ENCODE assay signal across 18 cellular contexts in the genomic region with DNA sequence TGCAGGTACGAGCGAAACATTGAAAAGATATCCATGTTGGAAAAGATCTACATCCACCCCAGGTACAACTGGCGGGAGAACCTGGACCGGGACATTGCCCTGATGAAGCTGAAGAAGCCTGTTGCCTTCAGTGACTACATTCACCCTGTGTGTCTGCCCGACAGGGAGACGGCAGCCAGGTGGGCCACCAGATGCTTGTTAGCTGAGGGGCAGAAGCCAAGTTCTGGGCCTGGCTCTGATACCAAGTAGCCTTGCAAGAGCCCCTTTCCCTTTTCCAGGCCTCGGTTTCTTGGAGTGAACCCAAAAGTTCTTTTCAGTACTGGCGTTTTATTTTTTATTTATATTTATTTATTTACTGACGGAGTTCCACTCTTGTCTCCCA. TPM values are rescaled to one million over a fixed set of nuclear protein-coding genes. Genes with fewer than 3 reads are reported as not detected.
A peak's percentile ranks its signal among the peaks of the same experiment; 100 is the strongest.
DNase-seq lines count a peak whose midpoint lies in the region; ATAC-seq, FAIRE-seq and TF ChIP-seq lines count a peak whose summit lies in the region.
"Had no signal": no experiment of that assay in that cellular context is flagged by ENCODE, and none has a peak within 500 bp of the region (broad histone marks: within the 10 kb centered on the region; RNA-seq: fewer than 3 reads in every experiment).

No MANE protein-coding gene starts in this region.

- WGBS in H1 (ENCODE audit: extremely low coverage in 1 of 2, insufficient coverage in 1 of 2, insufficient read length in 1 of 2, insufficient replicate concordance in 2 of 2, low coverage in 1 of 2, low lambda C conversion rate in 2 of 2, missing lambda C conversion rate in 1 of 2), 2 experiments = 90% methylated on average over 9 of the region's 9 CpGs; no CpG with 5 or more reads in 1 of the 2 experiments
- 96% methylated on average over 7 of the region's 9 CpGs for WGBS in mesenchymal stem cell
- WGBS in aorta, 2 donors = 82 to 84% methylated on average over 9 of the region's 9 CpGs

- H3K36me3 ChIP-seq in H1 (ENCODE audit: control insufficient read depth in 2 of 4, insufficient read depth in 4 of 4, low read length in 3 of 4) (no peaks in the 10 kb centered on the region), mesenchymal stem cell (ENCODE audit: control insufficient read depth in 1 of 2, insufficient read depth in 2 of 2, low read depth in 1 of 2, low read length in 2 of 2) (no peaks in the 10 kb centered on the region), aorta (ENCODE audit: control insufficient read depth in 1 of 2, insufficient read depth in 2 of 2, low read length in 1 of 2) (no peaks in the 10 kb centered on the region)
- H3K36me3 ChIP-seq: BE2C had no signal

- no peak overlapping the region for H2BK15ac ChIP-seq in H1 (ENCODE audit: low read length)
- no peak overlapping the region for H2BK15ac ChIP-seq in mesenchymal stem cell (ENCODE audit: low read depth, poor library complexity, severe bottlenecking)

- H2AFZ ChIP-seq in H1 (ENCODE audit: low read length) = no peak overlapping the region
- H2AFZ ChIP-seq in mesenchymal stem cell (ENCODE audit: low read depth, low read length) = no peak overlapping the region

- no peak overlapping the region for H3K4me3 Mint-ChIP-seq in T-helper 17 cell
- H3K4me3 Mint-ChIP-seq: CD4-positive, CD25-positive, alpha-beta regulatory T cell; CD8-positive, alpha-beta memory T cell; H9 had no signal

- H2AK5ac ChIP-seq in H1 (ENCODE audit: low read depth, low read length) (no peak overlapping the region), mesenchymal stem cell (ENCODE audit: low read length, severe bottlenecking) (no peak overlapping the region)

- no peak overlapping the region for H3K56ac ChIP-seq in H1 (replicated peaks; ENCODE audit: insufficient read length, low read depth, low read length)

- H3K4me1 Mint-ChIP-seq in T-helper 17 cell = peaks cover 2% of the 10 kb centered on the region
- H3K4me1 Mint-ChIP-seq: CD4-positive, CD25-positive, alpha-beta regulatory T cell; CD8-positive, alpha-beta memory T cell had no signal

- no peaks in the 10 kb centered on the region for H3K79me2 ChIP-seq in H1 (ENCODE audit: control insufficient read depth in 1 of 2, insufficient read depth in 2 of 2, low read length in 2 of 2)

- peak overlapping the region; percentile 11 for H3K27ac Mint-ChIP-seq in T-helper 17 cell
- H3K27ac Mint-ChIP-seq: CD4-positive, CD25-positive, alpha-beta regulatory T cell; CD8-positive, alpha-beta memory T cell had no signal

- no peaks in the 10 kb centered on the region for H3K23me2 ChIP-seq in H1 (ENCODE audit: low read depth, low read length)

- H3K27ac ChIP-seq in H1 (ENCODE audit: low read depth, low read length) (no peak overlapping the region), mesenchymal stem cell (ENCODE audit: low read length, poor library complexity, severe bottlenecking) (no peak overlapping the region), aorta (ENCODE audit: low read depth in 1 of 2, low read length in 2 of 2) (no peak overlapping the region)

- H3K4me3 ChIP-seq in H1 (ENCODE audit: extremely low read depth in 1 of 4, insufficient read depth in 2 of 4, low read depth in 3 of 4, low read length in 4 of 4) (no peak overlapping the region), mesenchymal stem cell (ENCODE audit: insufficient read depth in 1 of 2, low read depth in 1 of 2, low read length in 2 of 2) (no peak overlapping the region), aorta (ENCODE audit: low read length in 2 of 2) (no peak overlapping the region)

- no peak overlapping the region for H2BK12ac ChIP-seq in H1 (ENCODE audit: low read depth, low read length)
- no peak overlapping the region for H2BK12ac ChIP-seq in mesenchymal stem cell (ENCODE audit: low read length in 2 of 2)

- H3K9me3 ChIP-seq in T-helper 17 cell (ENCODE audit: control insufficient read depth, low read length, poor library complexity, severe bottlenecking) (no peaks in the 10 kb centered on the region), H1 (ENCODE audit: insufficient read depth in 2 of 2, low read depth in 1 of 2, low read length in 1 of 2) (no peaks in the 10 kb centered on the region), mesenchymal stem cell (ENCODE audit: control insufficient read depth, low read length) (no peaks in the 10 kb centered on the region), aorta (ENCODE audit: control insufficient read depth, low read length) (no peaks in the 10 kb centered on the region)
- H3K9me3 ChIP-seq: BE2C, Caco-2 had no signal

- TF ChIP-seq EP300 in H1 (IDR thresholded peaks at IDR 0.05; ENCODE audit: borderline replicate concordance in 1 of 2, low read depth in 2 of 2, low read length in 2 of 2) = no peak

- H4K5ac ChIP-seq in H1 (ENCODE audit: insufficient read length, low read depth, low read length) = no peak overlapping the region

- H2BK120ac ChIP-seq in H1 (replicated peaks; ENCODE audit: low read depth, low read length) (no peak overlapping the region), mesenchymal stem cell (ENCODE audit: low read depth, low read length) (no peak overlapping the region)

- H4K8ac ChIP-seq in H1 (ENCODE audit: extremely low read depth, insufficient read depth, low read length) (peak overlapping the region; percentile 82), mesenchymal stem cell (ENCODE audit: low read length) (peak overlapping the region; percentile 27)

- H3K27me3 Mint-ChIP-seq in T-helper 17 cell = no peaks in the 10 kb centered on the region
- H3K27me3 Mint-ChIP-seq: CD4-positive, CD25-positive, alpha-beta regulatory T cell; CD8-positive, alpha-beta memory T cell had no signal

- no peak for ATAC-seq in T-helper 17 cell
- no peak for ATAC-seq in aorta (ENCODE audit: low FRiP score)
- no peak for ATAC-seq in HG02938 (IDR thresholded peaks at IDR 0.05; ENCODE audit: unreplicated experiment)

- H4K20me1 ChIP-seq in H1 (replicated peaks in 1 of 2; ENCODE audit: control insufficient read depth in 1 of 2, insufficient read depth in 2 of 2, low read length in 2 of 2) = no peaks in the 10 kb centered on the region

- FAIRE-seq in H1 (lab: Jason Lieb, UNC) (no peak), frontal cortex (lab: Jason Lieb, UNC) (no peak)
- FAIRE-seq: A204.1, D721Med had no signal

- no peak overlapping the region for H3K4me2 ChIP-seq in H1 (ENCODE audit: insufficient read depth in 1 of 2, low read depth in 2 of 2, low read length in 2 of 2)
- no peak overlapping the region for H3K4me2 ChIP-seq in mesenchymal stem cell (ENCODE audit: low read length, poor library complexity, severe bottlenecking)

- peaks cover 0 to 3% (median under 1%) of the 10 kb centered on the region in 4 experiments; a peak in 2 of 7 replicates for H3K4me1 ChIP-seq in H1 (replicated peaks in 1 of 4; ENCODE audit: control insufficient read depth in 3 of 4, insufficient read depth in 4 of 4, low read length in 3 of 4)
- H3K4me1 ChIP-seq in mesenchymal stem cell (ENCODE audit: control insufficient read depth, insufficient read depth, low read depth, low read length) = peaks cover 13% of the 10 kb centered on the region
- no peaks in the 10 kb centered on the region for H3K4me1 ChIP-seq in aorta (ENCODE audit: control insufficient read depth in 1 of 2, insufficient read depth in 2 of 2, low read length in 2 of 2)
- H3K4me1 ChIP-seq: BE2C, Caco-2 had no signal

- H3K14ac ChIP-seq in H1 (ENCODE audit: insufficient read length) (no peak overlapping the region), mesenchymal stem cell (ENCODE audit: low read length in 2 of 2) (no peak overlapping the region)

- CTCF ChIA-PET in H1 (lab: Charles Lee; ENCODE audit: partially characterized antibody) = interaction anchor here (2.0 kb wide), 1 partner anchor 51 kb away, joined by 7 read pairs; no protein-coding TSS in a partner anchor

- H3K36me3 Mint-ChIP-seq in T-helper 17 cell (ENCODE audit: low read depth) = no peaks in the 10 kb centered on the region
- H3K36me3 Mint-ChIP-seq: CD4-positive, CD25-positive, alpha-beta regulatory T cell; CD8-positive, alpha-beta memory T cell had no signal

- H3K23ac ChIP-seq in H1 (ENCODE audit: insufficient read length) = no peak overlapping the region
- H3K23ac ChIP-seq in mesenchymal stem cell (ENCODE audit: low read length in 2 of 2) = no peak overlapping the region

- intact Hi-C loops in aorta (cut with DNase I) = no loop called here

- TF ChIP-seq POLR2A in H1 (IDR thresholded peaks at IDR 0.05; ENCODE audit: control extremely low read depth in 1 of 2, low read depth in 2 of 2, low read length in 2 of 2) = no peak

- no peak overlapping the region for H4K91ac ChIP-seq in H1 (replicated peaks; ENCODE audit: insufficient read length, low read length)
- H4K91ac ChIP-seq in mesenchymal stem cell (ENCODE audit: low read length) = no peak overlapping the region

- no peak overlapping the region for H3K4ac ChIP-seq in H1 (replicated peaks; ENCODE audit: insufficient read length, low read depth, low read length)
- H3K4ac ChIP-seq in mesenchymal stem cell (ENCODE audit: low read depth in 1 of 2, low read length in 2 of 2) = no peak overlapping the region

- no peak for TF ChIP-seq CTCF in H1 (IDR thresholded peaks at IDR 0.05; ENCODE audit: control extremely low read depth in 1 of 3, insufficient read depth in 1 of 3, low read depth in 1 of 3, low read length in 3 of 3)

- H3K9ac ChIP-seq in H1 (replicated peaks in 1 of 4; ENCODE audit: extremely low read depth in 1 of 4, low read depth in 3 of 4, low read length in 3 of 4) (no peak overlapping the region; a peak in 2 of 7 replicates), mesenchymal stem cell (ENCODE audit: low read length) (no peak overlapping the region)

- no peak overlapping the region for H3K18ac ChIP-seq in H1 (ENCODE audit: extremely low read depth, low read length)
- no peak overlapping the region for H3K18ac ChIP-seq in mesenchymal stem cell (ENCODE audit: low read depth in 1 of 2, low read length in 2 of 2)

- TF ChIP-seq RAD21 in H1 (IDR thresholded peaks at IDR 0.05 in 1 of 2, conservative IDR thresholded peaks at IDR 0.05 in 1 of 2; ENCODE audit: low read depth in 2 of 2, low read length in 2 of 2) = no peak

- H2BK20ac ChIP-seq in H1 (ENCODE audit: low read length) = no peak overlapping the region

- H3K27me3 ChIP-seq in H1 (replicated peaks in 1 of 4; ENCODE audit: control insufficient read depth in 3 of 4, extremely low read depth in 1 of 4, insufficient read depth in 3 of 4, low read length in 3 of 4) (no peaks in the 10 kb centered on the region), mesenchymal stem cell (ENCODE audit: control insufficient read depth in 1 of 2, insufficient read depth in 1 of 2, low read length in 2 of 2) (no peaks in the 10 kb centered on the region), aorta (ENCODE audit: control insufficient read depth in 1 of 2, insufficient read depth in 2 of 2, low read length in 1 of 2) (no peaks in the 10 kb centered on the region)
- H3K27me3 ChIP-seq: BE2C had no signal

- POLR2A ChIA-PET in H1 (lab: Charles Lee; ENCODE audit: partially characterized antibody) = no interaction called here

- H3K79me1 ChIP-seq in H1 (ENCODE audit: low read depth, low read length) (no peaks in the 10 kb centered on the region), mesenchymal stem cell (replicated peaks; ENCODE audit: low read length, poor library complexity, severe bottlenecking) (no peaks in the 10 kb centered on the region)

- no peak overlapping the region for H2BK5ac ChIP-seq in H1 (ENCODE audit: low read depth, low read length)
- no peak overlapping the region for H2BK5ac ChIP-seq in mesenchymal stem cell (ENCODE audit: low read depth, low read length, poor library complexity, severe bottlenecking)

- DNase-seq in T-helper 17 cell (no peak), H1 (ENCODE audit: low read depth in 1 of 2, low spot score in 2 of 2) (no peak), mesenchymal stem cell (no peak), aorta (peak; percentile 21 to 53), frontal cortex (ENCODE audit: low spot score in 2 of 2) (no peak)
- DNase-seq: ACHN; BE2C; C1 segment of cervical spinal cord; Caco-2; CD4-positive, CD25-positive, alpha-beta regulatory T cell; CD8-positive, alpha-beta memory T cell; DMS79 treated with DMSO at 0.1 percent for 48 hours; GF-D8; GOT3; H9 had no signal

RNA-seq across cellular contexts. Expression of a gene that starts 9.6 kb away (rescaled TPM):
- total RNA-seq in T-helper 17 cell (not detected), aorta (under 1 TPM in 1 of 2 donors, not detected in 1; 0.19 TPM), frontal cortex (not detected)
- total RNA-seq in H1 (2021; fragmentation: NEBNext Ultra II Directional; extraction: Animal tissue kit (Norgen Biotek cat#: 25700)) = not detected in 2 replicates
- polyA plus RNA-seq in H1 (2011; rRNA removed) (0.11 and 0.25 TPM in 2 replicates), aorta (under 1 TPM in 1 of 2 donors, not detected in 1; 0.72 TPM)
- polyA plus RNA-seq in H1 (2011; cell fraction: cytosol; rRNA removed) = 0.25 TPM
- 0.74 TPM for polyA plus RNA-seq in H1 (2011; cell fraction: nucleus; rRNA removed)
- 0.13 to 0.25 TPM (median 0.19 TPM) in 3 of 4 replicates, not detected in the other for polyA plus RNA-seq in H1 (2012, experiment 1 of 2)
- polyA plus RNA-seq in H1 (2012, experiment 2 of 2) = 0.13 TPM
- polyA plus RNA-seq in H1 (2013, experiment 1 of 2) = 0.02 TPM
- polyA plus RNA-seq in H1 (2013, experiment 2 of 2) = 0.06 TPM
- polyA minus RNA-seq in H1 (2011; rRNA and poly(A)+ RNA removed) = 0.28 TPM in 1 of 2 replicates, not detected in the other
- polyA minus RNA-seq in H1 (2011; cell fraction: cytosol; rRNA and poly(A)+ RNA removed) = not detected
- polyA minus RNA-seq in H1 (2011; cell fraction: nucleus; rRNA and poly(A)+ RNA removed) = not detected
- polyA plus RNA-seq in mesenchymal stem cell (2013, experiment 1 of 2) = not detected
- polyA plus RNA-seq in mesenchymal stem cell (2013, experiment 2 of 2) = not detected
- total RNA-seq: CD4-positive, CD25-positive, alpha-beta regulatory T cell; CD8-positive, alpha-beta memory T cell; H9 had no signal
- polyA plus RNA-seq: CD4-positive, CD25-positive, alpha-beta regulatory T cell; CD8-positive, alpha-beta memory T cell had no signal

RNA-seq across cellular contexts. Expression of a gene that starts 27.8 kb away (rescaled TPM):
- total RNA-seq in T-helper 17 cell = 10 to 100 TPM; 11.0 to 14.7 TPM
- 10.7 and 11.0 TPM in 2 replicates for total RNA-seq in H1 (2021; fragmentation: NEBNext Ultra II Directional; extraction: Animal tissue kit (Norgen Biotek cat#: 25700))
- polyA plus RNA-seq in H1 (2011; rRNA removed) = 11.0 and 16.9 TPM in 2 replicates
- 10.9 TPM for polyA plus RNA-seq in H1 (2011; cell fraction: cytosol; rRNA removed)
- 15.5 TPM for polyA plus RNA-seq in H1 (2011; cell fraction: nucleus; rRNA removed)
- 6.9 to 10.3 TPM (median 9.8 TPM) in 4 replicates for polyA plus RNA-seq in H1 (2012, experiment 1 of 2)
- polyA plus RNA-seq in H1 (2012, experiment 2 of 2) = 10.6 TPM
- polyA plus RNA-seq in H1 (2013, experiment 1 of 2) = 6.4 TPM
- 5.3 TPM for polyA plus RNA-seq in H1 (2013, experiment 2 of 2)
- 6.8 and 9.3 TPM in 2 replicates for polyA minus RNA-seq in H1 (2011; rRNA and poly(A)+ RNA removed)
- 12.5 TPM for polyA minus RNA-seq in H1 (2011; cell fraction: cytosol; rRNA and poly(A)+ RNA removed)
- polyA minus RNA-seq in H1 (2011; cell fraction: nucleus; rRNA and poly(A)+ RNA removed) = 14.9 TPM
- 5.9 TPM for polyA plus RNA-seq in mesenchymal stem cell (2013, experiment 1 of 2)
- 5.5 TPM for polyA plus RNA-seq in mesenchymal stem cell (2013, experiment 2 of 2)
- 1 to 10 TPM; 9.8 to 9.9 TPM for total RNA-seq in aorta
- polyA plus RNA-seq in aorta = 10 to 100 TPM in 1 of 2 donors, 1 to 10 TPM in 1; 3.0 to 13.3 TPM
- total RNA-seq in frontal cortex = 4.5 TPM

RNA-seq across cellular contexts. Expression of a gene that starts 28.2 kb away (rescaled TPM):
- total RNA-seq in T-helper 17 cell (10 to 100 TPM; 58.0 to 65.9 TPM), aorta (100 to 1,000 TPM; 173 to 185 TPM), frontal cortex (13.5 TPM)
- 58.8 and 63.3 TPM in 2 replicates for total RNA-seq in H1 (2021; fragmentation: NEBNext Ultra II Directional; extraction: Animal tissue kit (Norgen Biotek cat#: 25700))
- polyA plus RNA-seq in H1 (2011; rRNA removed) (28.6 and 42.8 TPM in 2 replicates), aorta (10 to 100 TPM; 27.8 to 74.1 TPM)
- 16.2 TPM for polyA plus RNA-seq in H1 (2011; cell fraction: cytosol; rRNA removed)
- polyA plus RNA-seq in H1 (2011; cell fraction: nucleus; rRNA removed) = 26.4 TPM
- polyA plus RNA-seq in H1 (2012, experiment 1 of 2) = 38.9 to 44.5 TPM (median 42.1 TPM) in 4 replicates
- polyA plus RNA-seq in H1 (2012, experiment 2 of 2) = 55.2 TPM
- 33.1 TPM for polyA plus RNA-seq in H1 (2013, experiment 1 of 2)
- polyA plus RNA-seq in H1 (2013, experiment 2 of 2) = 31.8 TPM
- 61.4 and 84.5 TPM in 2 replicates for polyA minus RNA-seq in H1 (2011; rRNA and poly(A)+ RNA removed)
- polyA minus RNA-seq in H1 (2011; cell fraction: cytosol; rRNA and poly(A)+ RNA removed) = 34.3 TPM
- polyA minus RNA-seq in H1 (2011; cell fraction: nucleus; rRNA and poly(A)+ RNA removed) = 22.8 TPM
- polyA plus RNA-seq in mesenchymal stem cell (2013, experiment 1 of 2) = 92.7 TPM
- polyA plus RNA-seq in mesenchymal stem cell (2013, experiment 2 of 2) = 87.5 TPM

Comparison
In these comparisons a context has a peak if more than half of its experiments do, and no peak if none do; other contexts are left out.
1. DNase-seq: peak in aorta (2 of 2); none in T-helper 17 cell (0 of 3), H1 (0 of 2), mesenchymal stem cell (single experiment) and frontal cortex (0 of 2).